10 cellular contexts compared by ENCODE assay signal in the genomic region with DNA sequence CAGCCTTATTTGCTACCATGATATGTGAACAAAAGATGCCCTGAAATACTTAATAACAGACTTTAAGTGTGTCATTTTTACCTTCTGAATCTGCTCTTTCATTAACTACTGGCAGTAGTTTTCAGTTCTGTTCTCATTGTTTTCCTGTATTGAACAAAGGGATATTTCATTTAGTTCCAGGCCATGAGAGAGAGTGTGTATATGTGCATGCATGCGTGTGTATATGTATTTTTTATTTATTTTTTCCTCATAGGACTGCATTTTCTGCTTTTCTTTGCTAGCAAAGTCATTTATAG. TPM values are rescaled to one million over a fixed set of nuclear protein-coding genes. Genes with fewer than 3 reads are reported as not detected.
DNase-seq lines count a peak whose midpoint lies in the region; ATAC-seq lines count a peak whose summit lies in the region.
"Had no signal": no experiment of that assay in that cellular context is flagged by ENCODE, and none has a peak within 500 bp of the region (broad histone marks: within the 10 kb centered on the region; RNA-seq: fewer than 3 reads in every experiment).

No MANE protein-coding gene starts in this region.

- POLR2A ChIA-PET in activated CD4-positive, alpha-beta T cell treated with anti-CD3 and anti-CD28 coated beads for 36 hours (lab: Charles Lee): no interaction called here

- H3K4me3 Mint-ChIP-seq in activated CD4-positive, alpha-beta T cell treated with anti-CD3 and anti-CD28 coated beads for 36 hours: no peak overlapping the region
- H3K4me3 Mint-ChIP-seq: CD4-positive, CD25-positive, alpha-beta regulatory T cell had no signal

- CTCF ChIA-PET in activated CD4-positive, alpha-beta T cell treated with anti-CD3 and anti-CD28 coated beads for 36 hours (lab: Charles Lee): interaction anchor here (0.6 to 6.7 kb wide), 18 partner anchors 9 to 234 kb away, joined by 3 to 114 read pairs (median 5); partner anchors contain the start of gene BLM

- no peak for ATAC-seq in activated CD4-positive, alpha-beta T cell treated with anti-CD3 and anti-CD28 coated beads for 36 hours
- ATAC-seq in HG03045 (IDR thresholded peaks at IDR 0.05; ENCODE audit: unreplicated experiment): no peak

- no peak for DNase-seq in activated CD4-positive, alpha-beta T cell treated with anti-CD3 and anti-CD28 coated beads for 36 hours
- no peak for DNase-seq in activated CD4-positive, alpha-beta T cell treated with anti-CD3 and anti-CD28 coated beads, Interleukin-2, amount 50 U/mL, for 48 hours
- DNase-seq in caudate nucleus (lab: John Stamatoyannopoulos, UW): no peak
- no peak for DNase-seq in activated CD4-positive, alpha-beta T cell treated with anti-CD3 and anti-CD28 coated beads for 48 hours
- DNase-seq: 8988T had no signal

- H3K4me1 Mint-ChIP-seq in activated CD4-positive, alpha-beta T cell treated with anti-CD3 and anti-CD28 coated beads for 36 hours: peaks cover 18% of the 10 kb centered on the region

- peak overlapping the region; percentile 14 for H3K27ac Mint-ChIP-seq in activated CD4-positive, alpha-beta T cell treated with anti-CD3 and anti-CD28 coated beads for 36 hours

- H3K27me3 Mint-ChIP-seq in activated CD4-positive, alpha-beta T cell treated with anti-CD3 and anti-CD28 coated beads for 36 hours: no peaks in the 10 kb centered on the region
- H3K27me3 Mint-ChIP-seq: CD4-positive, CD25-positive, alpha-beta regulatory T cell had no signal

- H3K27me3 ChIP-seq in layer of hippocampus (ENCODE audit: control insufficient read depth, insufficient read depth, low read length): no peaks in the 10 kb centered on the region
- H3K27me3 ChIP-seq: BLaER1 treated with 17β-estradiol and CSF1 and Interleukin-3, amounts not matched to agents 10 nM and 100 nM had no signal

- intact Hi-C loops in activated CD4-positive, alpha-beta T cell treated with anti-CD3 and anti-CD28 coated beads for 36 hours (cut with DNase I, micrococcal nuclease): loop anchor here in 1 of 2 experiments (5.0 kb wide), 1 partner anchor 341 kb away; no protein-coding TSS in a partner anchor

- H3K27ac ChIP-seq in caudate nucleus (ENCODE audit: low read depth, low read length): peak overlapping the region; percentile 32
- H3K27ac ChIP-seq in layer of hippocampus (ENCODE audit: low read depth, low read length): peak overlapping the region; percentile 44
- H3K27ac ChIP-seq in temporal lobe (ENCODE audit: low read depth, low read length): peak overlapping the region; percentile 89
- H3K27ac ChIP-seq: BLaER1 treated with 17β-estradiol and CSF1 and Interleukin-3, amounts not matched to agents 10 nM and 100 nM had no signal

- peaks cover 68% of the 10 kb centered on the region for H3K36me3 Mint-ChIP-seq in activated CD4-positive, alpha-beta T cell treated with anti-CD3 and anti-CD28 coated beads for 36 hours (ENCODE audit: low read depth)

- H3K9me3 Mint-ChIP-seq in activated CD4-positive, alpha-beta T cell treated with anti-CD3 and anti-CD28 coated beads for 36 hours (ENCODE audit: low read depth): no peaks in the 10 kb centered on the region
- H3K9me3 Mint-ChIP-seq: CD4-positive, CD25-positive, alpha-beta regulatory T cell had no signal

RNA-seq across cellular contexts. Expression of gene CRTC3, which starts 46.8 kb away (rescaled TPM):
- total RNA-seq in activated CD4-positive, alpha-beta T cell treated with anti-CD3 and anti-CD28 coated beads for 36 hours: 10 to 100 TPM; 32.4 to 36.2 TPM
- total RNA-seq in temporal lobe: 15.2 TPM

Comparison
In these comparisons a context has a peak if more than half of its experiments do, and no peak if none do; other contexts are left out.
1. H3K27ac ChIP-seq: peak in every context shown above with its lines; median percentile 89 in temporal lobe; 44 in layer of hippocampus; 32 in caudate nucleus.